1 cellular context compared by ENCODE assay signal in genomic region chr7:56079450-56080185, GRCh38.
TF ChIP-seq lines count a peak whose summit lies in the region.

No MANE protein-coding gene starts in this region.

TF ChIP-seq in GM23338, 12 proteins besides CTCF, POLR2A, EP300 and RAD21:
- TF ChIP-seq ZNF462 (CRISPR knock-in tag; IDR thresholded peaks at IDR 0.05), result no peak
- TF ChIP-seq ZNF331 (CRISPR knock-in tag; IDR thresholded peaks at IDR 0.05; ENCODE audit: low read depth), result no peak
- no peak for TF ChIP-seq CREB1 (CRISPR knock-in tag; IDR thresholded peaks at IDR 0.05; ENCODE audit: low read depth)
